ENCODE assay signal across 8 cellular contexts in the genomic region with DNA sequence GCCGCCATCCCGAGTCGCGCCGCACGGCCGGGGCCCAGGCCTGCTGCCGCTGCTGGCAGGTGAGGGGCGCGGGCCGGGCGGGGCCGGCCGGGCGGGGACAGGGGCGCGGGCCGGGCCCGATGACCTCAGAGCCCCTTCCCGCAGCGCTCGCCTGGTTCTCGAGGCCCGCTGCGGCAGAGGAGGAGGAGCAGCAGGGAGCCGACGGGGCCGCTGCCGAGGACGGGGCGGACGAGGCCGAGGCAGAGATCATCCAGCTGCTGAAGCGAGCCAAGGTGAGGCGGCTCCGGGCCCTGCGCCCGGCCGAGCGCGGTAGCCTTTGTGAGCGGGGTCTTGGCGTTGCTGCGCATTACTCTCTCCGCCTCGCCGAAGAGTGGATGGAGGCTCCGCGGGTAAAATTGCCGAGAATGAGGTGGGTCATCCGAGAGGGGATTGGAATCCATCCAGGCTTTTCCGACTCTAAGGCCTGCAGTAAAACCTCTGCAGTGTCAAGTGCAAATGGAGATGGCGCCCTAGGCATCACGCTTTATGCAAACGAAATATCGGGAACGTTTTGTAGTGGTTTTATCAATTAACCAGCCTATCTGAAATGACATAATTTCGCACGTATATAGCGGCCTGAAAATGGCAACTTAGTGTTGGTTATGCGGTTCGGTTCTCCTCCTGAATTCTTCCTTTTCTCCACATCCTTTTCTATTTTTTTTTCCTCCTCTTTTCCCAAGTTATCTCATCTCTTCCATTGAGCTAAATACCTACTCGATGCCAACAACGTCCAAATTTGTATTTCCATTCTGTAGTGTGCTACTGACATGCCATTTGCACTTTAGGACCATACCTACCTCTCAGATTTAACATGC. TPM values are rescaled to one million over a fixed set of nuclear protein-coding genes. Genes with fewer than 3 reads are reported as not detected.
DNase-seq lines count a peak whose midpoint lies in the region; ATAC-seq, FAIRE-seq and TF ChIP-seq lines count a peak whose summit lies in the region.

No MANE protein-coding gene starts in this region.

- peak overlapping the region; percentile 43 for H3K56ac ChIP-seq in H1 (replicated peaks; ENCODE audit: insufficient read length, low read depth, low read length)

- H2BK15ac ChIP-seq in H1 (ENCODE audit: low read length) = no peak overlapping the region

- peak in 1 of 2 experiments; percentile 36 for DNase-seq in SJSA1 (ENCODE audit: low read depth in 1 of 2, low spot score in 2 of 2)
- no peak for DNase-seq in H1 (ENCODE audit: low read depth in 1 of 2, low spot score in 2 of 2)
- DNase-seq in DMS153 treated with DMSO at 0.1 percent for 48 hours (lab: John Stamatoyannopoulos, UW; ENCODE audit: unreplicated experiment) = no peak
- no peak for DNase-seq in SIG-M5 (lab: John Stamatoyannopoulos, UW)

- H3K79me2 ChIP-seq in H1 (ENCODE audit: control insufficient read depth in 1 of 2, insufficient read depth in 2 of 2, low read length in 2 of 2) = peaks cover 10 to 29% of the 10 kb centered on the region in 2 experiments

- no peak for TF ChIP-seq EP300 in H1 (IDR thresholded peaks at IDR 0.05; ENCODE audit: borderline replicate concordance in 1 of 2, low read depth in 2 of 2, low read length in 2 of 2)

- H2AFZ ChIP-seq in H1 (ENCODE audit: low read length) = 0 out of 2 replicates have a peak overlapping the region, but pooled peaks have one; percentile 2

- peak overlapping the region; percentile 75 for H4K8ac ChIP-seq in H1 (ENCODE audit: extremely low read depth, insufficient read depth, low read length)

- H2AK5ac ChIP-seq in H1 (ENCODE audit: low read depth, low read length) = no peak overlapping the region

- peaks cover 8% of the 10 kb centered on the region for H3K79me1 ChIP-seq in H1 (ENCODE audit: low read depth, low read length)

- no peaks in the 10 kb centered on the region for H3K27me3 ChIP-seq in BLaER1 treated with 17β-estradiol and CSF1 and Interleukin-3, amounts not matched to agents 10 nM and 100 nM
- H3K27me3 ChIP-seq in SJSA1 (replicated peaks) = no peaks in the 10 kb centered on the region
- no peaks in the 10 kb centered on the region for H3K27me3 ChIP-seq in H1 (replicated peaks in 1 of 4; ENCODE audit: control insufficient read depth in 3 of 4, extremely low read depth in 1 of 4, insufficient read depth in 3 of 4, low read length in 3 of 4)
- H3K27me3 ChIP-seq in muscle layer of colon (ENCODE audit: control insufficient read depth in 1 of 2, insufficient read depth in 2 of 2, low read length in 2 of 2) = no peaks in the 10 kb centered on the region

- peaks cover 0 to 14% (median 9%) of the 10 kb centered on the region in 11 experiments; a peak in 11 of 22 replicates for H3K9me3 ChIP-seq in BLaER1 treated with 17β-estradiol and CSF1 and Interleukin-3, amounts not matched to agents 10 nM and 100 nM (replicated peaks in 1 of 11)
- no peaks in the 10 kb centered on the region; the same call in 1 of the 2 replicates for H3K9me3 ChIP-seq in SJSA1 (replicated peaks)
- no peaks in the 10 kb centered on the region; a peak in 1 of 4 replicates for H3K9me3 ChIP-seq in H1 (ENCODE audit: insufficient read depth in 2 of 2, low read depth in 1 of 2, low read length in 1 of 2)
- no peaks in the 10 kb centered on the region for H3K9me3 ChIP-seq in muscle layer of colon (ENCODE audit: low read length)

- WGBS in H1 (ENCODE audit: extremely low coverage in 1 of 2, insufficient coverage in 1 of 2, insufficient read length in 1 of 2, insufficient replicate concordance in 2 of 2, low coverage in 1 of 2, low lambda C conversion rate in 2 of 2, missing lambda C conversion rate in 1 of 2), 2 experiments = 3% methylated on average over 31 of the region's 64 CpGs; no CpG with 5 or more reads in 1 of the 2 experiments

- no peak overlapping the region for H2BK20ac ChIP-seq in H1 (ENCODE audit: low read length)

- peak overlapping the region; percentile 81 to 96 (median 90) for H3K4me2 ChIP-seq in BLaER1 treated with 17β-estradiol and CSF1 and Interleukin-3, amounts not matched to agents 10 nM and 100 nM
- peak overlapping the region; percentile 81 to 94 for H3K4me2 ChIP-seq in H1 (ENCODE audit: insufficient read depth in 1 of 2, low read depth in 2 of 2, low read length in 2 of 2)

- H3K23ac ChIP-seq in H1 (ENCODE audit: insufficient read length) = no peak overlapping the region

- H4K20me1 ChIP-seq in BLaER1 treated with 17β-estradiol and CSF1 and Interleukin-3, amounts not matched to agents 10 nM and 100 nM = peaks cover 0 to 54% (median 20%) of the 10 kb centered on the region in 11 experiments; a peak in 15 of 22 replicates
- H4K20me1 ChIP-seq in H1 (replicated peaks in 1 of 2; ENCODE audit: control insufficient read depth in 1 of 2, insufficient read depth in 2 of 2, low read length in 2 of 2) = peaks cover 3 to 4% of the 10 kb centered on the region in 2 experiments

- no peak overlapping the region for H4K91ac ChIP-seq in H1 (replicated peaks; ENCODE audit: insufficient read length, low read length)

- H2BK5ac ChIP-seq in H1 (ENCODE audit: low read depth, low read length) = peak overlapping the region; percentile 81

- H2BK120ac ChIP-seq in H1 (replicated peaks; ENCODE audit: low read depth, low read length) = no peak overlapping the region

- peak overlapping the region; percentile 75 to 95 (median 88) for H3K27ac ChIP-seq in BLaER1 treated with 17β-estradiol and CSF1 and Interleukin-3, amounts not matched to agents 10 nM and 100 nM
- H3K27ac ChIP-seq in SJSA1 = peak overlapping the region; percentile 75; the same call in 1 of the 2 replicates
- H3K27ac ChIP-seq in H1 (ENCODE audit: low read depth, low read length) = peak overlapping the region; percentile 89
- peak overlapping the region; percentile 93 for H3K27ac ChIP-seq in muscle layer of colon (ENCODE audit: low read depth, low read length)

- H3K4me1 ChIP-seq in BLaER1 treated with 17β-estradiol and CSF1 and Interleukin-3, amounts not matched to agents 10 nM and 100 nM = peaks cover 20 to 51% (median 33%) of the 10 kb centered on the region in 10 experiments
- H3K4me1 ChIP-seq in SJSA1 (replicated peaks) = peaks cover 21% of the 10 kb centered on the region
- peaks cover 0 to 6% (median 2%) of the 10 kb centered on the region in 4 experiments; a peak in 3 of 7 replicates for H3K4me1 ChIP-seq in H1 (replicated peaks in 1 of 4; ENCODE audit: control insufficient read depth in 3 of 4, insufficient read depth in 4 of 4, low read length in 3 of 4)
- peaks cover 21% of the 10 kb centered on the region for H3K4me1 ChIP-seq in muscle layer of colon (ENCODE audit: insufficient read depth, low read length)

- peaks cover 4% of the 10 kb centered on the region for H3K23me2 ChIP-seq in H1 (ENCODE audit: low read depth, low read length)

- ATAC-seq in GM19023 (IDR thresholded peaks at IDR 0.05; ENCODE audit: unreplicated experiment) (peak; percentile 34), HG03196 (IDR thresholded peaks at IDR 0.05; ENCODE audit: unreplicated experiment) (peak; percentile 34)

- no peak overlapping the region for H3K14ac ChIP-seq in H1 (ENCODE audit: insufficient read length)

- peak overlapping the region; percentile 70 to 89 (median 82) for H3K4me3 ChIP-seq in BLaER1 treated with 17β-estradiol and CSF1 and Interleukin-3, amounts not matched to agents 10 nM and 100 nM
- H3K4me3 ChIP-seq in SJSA1 (peak overlapping the region; percentile 65), H1 (ENCODE audit: extremely low read depth in 1 of 4, insufficient read depth in 2 of 4, low read depth in 3 of 4, low read length in 4 of 4) (peak overlapping the region; percentile 63 to 92 (median 86)), muscle layer of colon (ENCODE audit: low read depth in 1 of 2, low read length in 2 of 2) (peak overlapping the region; percentile 80 to 89)

- TF ChIP-seq RAD21 in H1 (IDR thresholded peaks at IDR 0.05 in 1 of 2, conservative IDR thresholded peaks at IDR 0.05 in 1 of 2; ENCODE audit: low read depth in 2 of 2, low read length in 2 of 2) = no peak

- no peak overlapping the region for H4K5ac ChIP-seq in H1 (ENCODE audit: insufficient read length, low read depth, low read length)

- H2BK12ac ChIP-seq in H1 (ENCODE audit: low read depth, low read length) = no peak overlapping the region

- CTCF ChIA-PET in H1 (lab: Charles Lee; ENCODE audit: partially characterized antibody) = interaction anchor here (0.8 to 4.6 kb wide), 3 partner anchors 47 to 84 kb away, joined by 3 to 38 read pairs (median 3); a partner anchor contains a TSS

- TF ChIP-seq POLR2A in H1 (IDR thresholded peaks at IDR 0.05; ENCODE audit: control extremely low read depth in 1 of 2, low read depth in 2 of 2, low read length in 2 of 2) = peak in 1 of 2 experiments; percentile 35; a peak in 2 of 3 replicates

- no peak overlapping the region for H3K4ac ChIP-seq in H1 (replicated peaks; ENCODE audit: insufficient read length, low read depth, low read length)

- no peak for TF ChIP-seq CTCF in H1 (IDR thresholded peaks at IDR 0.05; ENCODE audit: control extremely low read depth in 1 of 3, insufficient read depth in 1 of 3, low read depth in 1 of 3, low read length in 3 of 3)

- peaks cover 39 to 61% (median 51%) of the 10 kb centered on the region in 11 experiments for H3K36me3 ChIP-seq in BLaER1 treated with 17β-estradiol and CSF1 and Interleukin-3, amounts not matched to agents 10 nM and 100 nM
- H3K36me3 ChIP-seq in SJSA1 = peaks cover 46% of the 10 kb centered on the region
- peaks cover 23 to 41% (median 37%) of the 10 kb centered on the region in 4 experiments for H3K36me3 ChIP-seq in H1 (ENCODE audit: control insufficient read depth in 2 of 4, insufficient read depth in 4 of 4, low read length in 3 of 4)
- H3K36me3 ChIP-seq in muscle layer of colon (ENCODE audit: insufficient read depth, low read length) = peaks cover 43% of the 10 kb centered on the region

- peak overlapping the region; percentile 81 to 93 (median 91) for H3K9ac ChIP-seq in BLaER1 treated with 17β-estradiol and CSF1 and Interleukin-3, amounts not matched to agents 10 nM and 100 nM
- H3K9ac ChIP-seq in H1 (replicated peaks in 1 of 4; ENCODE audit: extremely low read depth in 1 of 4, low read depth in 3 of 4, low read length in 3 of 4) (peak overlapping the region; percentile 86 to 99 (median 88)), muscle layer of colon (ENCODE audit: low read length) (peak overlapping the region; percentile 75)

- H3K18ac ChIP-seq in H1 (ENCODE audit: extremely low read depth, low read length) = peak overlapping the region; percentile 79; the same call in 1 of the 2 replicates

- FAIRE-seq in H1 (lab: Jason Lieb, UNC) = no peak

- POLR2A ChIA-PET in H1 (lab: Charles Lee; ENCODE audit: partially characterized antibody) = interaction anchor here (0.6 to 4.5 kb wide), 16 partner anchors 9 to 664 kb away, joined by 3 to 41 read pairs (median 5); a partner anchor contains a TSS

RNA-seq across cellular contexts. Expression of a gene that starts 0.6 kb away (rescaled TPM):
- 23.1 and 28.9 TPM in 2 replicates for total RNA-seq in SJSA1 (2014; rRNA removed; shearing (Covaris generic))
- 50.7 and 55.0 TPM in 2 replicates for total RNA-seq in H1 (2021; fragmentation: NEBNext Ultra II Directional; extraction: Animal tissue kit (Norgen Biotek cat#: 25700))
- polyA plus RNA-seq in H1 (2011; rRNA removed) = 9.9 and 11.8 TPM in 2 replicates
- 14.4 TPM for polyA plus RNA-seq in H1 (2011; cell fraction: cytosol; rRNA removed)
- polyA plus RNA-seq in H1 (2011; cell fraction: nucleus; rRNA removed) = 27.6 TPM
- 36.1 to 48.9 TPM (median 38.4 TPM) in 4 replicates for polyA plus RNA-seq in H1 (2012, experiment 1 of 2)
- 9.5 TPM for polyA plus RNA-seq in H1 (2012, experiment 2 of 2)
- 38.5 TPM for polyA plus RNA-seq in H1 (2013, experiment 1 of 2)
- 46.4 TPM for polyA plus RNA-seq in H1 (2013, experiment 2 of 2)
- polyA minus RNA-seq in H1 (2011; rRNA and poly(A)+ RNA removed) = 10.6 and 14.9 TPM in 2 replicates
- 28.7 TPM for polyA minus RNA-seq in H1 (2011; cell fraction: cytosol; rRNA and poly(A)+ RNA removed)
- 33.0 TPM for polyA minus RNA-seq in H1 (2011; cell fraction: nucleus; rRNA and poly(A)+ RNA removed)

RNA-seq across cellular contexts. Expression of a gene that starts 0.7 kb away (rescaled TPM):
- 16.2 and 18.8 TPM in 2 replicates for total RNA-seq in SJSA1 (2014; rRNA removed; shearing (Covaris generic))
- 39.3 and 39.4 TPM in 2 replicates for total RNA-seq in H1 (2021; fragmentation: NEBNext Ultra II Directional; extraction: Animal tissue kit (Norgen Biotek cat#: 25700))
- polyA plus RNA-seq in H1 (2011; rRNA removed) = 39.0 and 57.7 TPM in 2 replicates
- 56.6 TPM for polyA plus RNA-seq in H1 (2011; cell fraction: cytosol; rRNA removed)
- polyA plus RNA-seq in H1 (2011; cell fraction: nucleus; rRNA removed) = 36.5 TPM
- polyA plus RNA-seq in H1 (2012, experiment 1 of 2) = 36.5 to 48.1 TPM (median 44.0 TPM) in 4 replicates
- polyA plus RNA-seq in H1 (2012, experiment 2 of 2) = 15.0 TPM
- polyA plus RNA-seq in H1 (2013, experiment 1 of 2) = 27.2 TPM
- polyA plus RNA-seq in H1 (2013, experiment 2 of 2) = 28.8 TPM
- 24.2 and 26.3 TPM in 2 replicates for polyA minus RNA-seq in H1 (2011; rRNA and poly(A)+ RNA removed)
- polyA minus RNA-seq in H1 (2011; cell fraction: cytosol; rRNA and poly(A)+ RNA removed) = 8.7 TPM
- polyA minus RNA-seq in H1 (2011; cell fraction: nucleus; rRNA and poly(A)+ RNA removed) = 8.5 TPM

RNA-seq across cellular contexts. Expression of a gene that starts 55.3 kb away (rescaled TPM):
- 8.5 and 19.5 TPM in 2 replicates for total RNA-seq in SJSA1 (2014; rRNA removed; shearing (Covaris generic))
- total RNA-seq in H1 (2021; fragmentation: NEBNext Ultra II Directional; extraction: Animal tissue kit (Norgen Biotek cat#: 25700)) = 2.6 and 3.3 TPM in 2 replicates
- 6.9 and 8.2 TPM in 2 replicates for polyA plus RNA-seq in H1 (2011; rRNA removed)
- polyA plus RNA-seq in H1 (2011; cell fraction: cytosol; rRNA removed) = 4.8 TPM
- polyA plus RNA-seq in H1 (2011; cell fraction: nucleus; rRNA removed) = 4.8 TPM
- 4.1 to 5.4 TPM (median 4.3 TPM) in 4 replicates for polyA plus RNA-seq in H1 (2012, experiment 1 of 2)
- 3.7 TPM for polyA plus RNA-seq in H1 (2012, experiment 2 of 2)
- polyA plus RNA-seq in H1 (2013, experiment 1 of 2) = 1.9 TPM
- 2.3 TPM for polyA plus RNA-seq in H1 (2013, experiment 2 of 2)
- 6.0 TPM in 2 replicates for polyA minus RNA-seq in H1 (2011; rRNA and poly(A)+ RNA removed)
- 3.7 TPM for polyA minus RNA-seq in H1 (2011; cell fraction: cytosol; rRNA and poly(A)+ RNA removed)
- polyA minus RNA-seq in H1 (2011; cell fraction: nucleus; rRNA and poly(A)+ RNA removed) = 7.1 TPM
